In the genomic region with DNA sequence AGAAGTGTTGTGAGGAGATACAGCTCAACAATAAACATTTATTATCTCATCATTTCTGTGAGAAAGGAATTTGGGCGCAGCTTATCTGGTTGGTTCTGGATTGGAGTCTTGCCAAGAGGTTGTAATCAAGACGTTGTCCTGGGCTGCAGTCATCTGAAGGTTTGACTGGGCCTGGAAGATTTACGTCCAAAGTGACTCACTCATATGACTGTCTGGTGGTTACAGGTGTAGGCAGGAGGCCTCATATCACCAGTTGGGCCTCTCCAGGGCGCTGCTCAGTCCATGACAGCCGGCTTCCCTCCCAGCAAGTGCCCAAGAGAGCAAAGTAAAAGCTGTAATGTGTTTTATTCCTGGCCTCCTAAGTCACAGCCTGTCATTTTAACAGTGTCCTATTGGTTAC, we compare ENCODE assay signal across 16 cellular contexts.
DNase-seq lines count a peak whose midpoint lies in the region; ATAC-seq and TF ChIP-seq lines count a peak whose summit lies in the region.
"Had no signal": no experiment of that assay in that cellular context is flagged by ENCODE, and none has a peak within 500 bp of the region (broad histone marks: within the 10 kb centered on the region; RNA-seq: fewer than 3 reads in every experiment).

No MANE protein-coding gene starts in this region.

- H3K4me3 Mint-ChIP-seq in HFFc6 = no peak overlapping the region
- H3K4me3 Mint-ChIP-seq: B cell; CD4-positive, alpha-beta memory T cell; GM23338 had no signal

- H3K36me3 ChIP-seq in hepatocyte (replicated peaks; ENCODE audit: insufficient read depth, low read depth) = no peaks in the 10 kb centered on the region
- no peaks in the 10 kb centered on the region for H3K36me3 ChIP-seq in BE2C
- H3K36me3 ChIP-seq: SJCRH30 had no signal

- H3K27ac ChIP-seq in hepatocyte = no peak overlapping the region
- H3K27ac ChIP-seq: RWPE1, SJCRH30 had no signal

- peak; percentile 82 for DNase-seq in LoVo (ENCODE audit: low spot score)
- DNase-seq in T1000 (lab: John Stamatoyannopoulos, UW) = peak; percentile 7
- peak; percentile 13 for DNase-seq in hepatocyte (ENCODE audit: low spot score)
- DNase-seq in NCI-H2029 treated with DMSO at 0.1 percent for 48 hours (lab: John Stamatoyannopoulos, UW) = no peak
- DNase-seq in HFFc6 = no peak
- DNase-seq in BE2C = no peak
- DNase-seq: CD4-positive, alpha-beta memory T cell; Kasumi-1; NCI-H187; NCI-H526 treated with DMSO at 0.1 percent for 48 hours; SJCRH30 had no signal

- no peaks in the 10 kb centered on the region for H4K20me1 ChIP-seq in hepatocyte (ENCODE audit: insufficient read depth, poor library complexity, severe bottlenecking)

- H3K27me3 ChIP-seq in hepatocyte (no peaks in the 10 kb centered on the region), BE2C (no peaks in the 10 kb centered on the region)
- H3K27me3 ChIP-seq: SJCRH30 had no signal

- 79% methylated on average over 5 of the region's 5 CpGs for WGBS in hepatocyte (ENCODE audit: low lambda C conversion rate, missing lambda C conversion rate)

- H3K79me2 ChIP-seq in hepatocyte = no peaks in the 10 kb centered on the region

- H3K4me1 ChIP-seq in hepatocyte (ENCODE audit: insufficient read depth) (no peaks in the 10 kb centered on the region), BE2C (no peaks in the 10 kb centered on the region; the same call in 1 of the 2 replicates)

- H3K4me2 ChIP-seq in hepatocyte = no peak overlapping the region
- H3K4me2 ChIP-seq: GM23338 had no signal

- H3K4me1 Mint-ChIP-seq in HFFc6 (ENCODE audit: low read depth) = peaks cover 24% of the 10 kb centered on the region
- H3K4me1 Mint-ChIP-seq: B cell had no signal

- no peak overlapping the region for H3K27ac Mint-ChIP-seq in HFFc6
- H3K27ac Mint-ChIP-seq: B cell; CD4-positive, alpha-beta memory T cell; GM23338 had no signal

- no peaks in the 10 kb centered on the region for H3K9me2 ChIP-seq in hepatocyte (replicated peaks; ENCODE audit: insufficient read depth)

- H3K9me3 ChIP-seq in hepatocyte (ENCODE audit: low read depth) (no peaks in the 10 kb centered on the region), BE2C (no peaks in the 10 kb centered on the region)

- peaks cover 20% of the 10 kb centered on the region for H3K27me3 Mint-ChIP-seq in HFFc6 (ENCODE audit: insufficient read depth)

- ATAC-seq in HG03432 (IDR thresholded peaks at IDR 0.05; ENCODE audit: unreplicated experiment) = no peak
- ATAC-seq: GM23338, HCT116 had no signal

- no peak overlapping the region for H3K4me3 ChIP-seq in hepatocyte
- no peak overlapping the region for H3K4me3 ChIP-seq in BE2C (ENCODE audit: low read depth, low read length)
- H3K4me3 ChIP-seq: GM23338, SJCRH30 had no signal

- H3K36me3 Mint-ChIP-seq in HFFc6 (ENCODE audit: low read depth) = no peaks in the 10 kb centered on the region
- H3K36me3 Mint-ChIP-seq: CD4-positive, alpha-beta memory T cell had no signal

- H3K9me3 Mint-ChIP-seq in HFFc6 = no peaks in the 10 kb centered on the region
- H3K9me3 Mint-ChIP-seq: GM23338 had no signal

- H2AFZ ChIP-seq in hepatocyte = no peak overlapping the region
- H2AFZ ChIP-seq: GM23338 had no signal

- TF ChIP-seq CTCF in hepatocyte (IDR thresholded peaks at IDR 0.05; ENCODE audit: poor library complexity) (no peak), HFFc6 (IDR thresholded peaks at IDR 0.05) (no peak), BE2C (IDR thresholded peaks at IDR 0.05; ENCODE audit: low read depth, low read length) (no peak)

Comparison
In these comparisons a context has a peak if more than half of its experiments do, and no peak if none do; other contexts are left out.
1. DNase-seq: peak in LoVo (single experiment), T1000 (single experiment) and hepatocyte (single experiment); none in NCI-H2029 treated with DMSO at 0.1 percent for 48 hours (single experiment), HFFc6 (single experiment) and BE2C (single experiment).